24 cellular contexts compared by ENCODE assay signal in genomic region chr4:39390603-39391002, GRCh38. TPM values are rescaled to one million over a fixed set of nuclear protein-coding genes. Genes with fewer than 3 reads are reported as not detected.
"Had no signal": no experiment of that assay in that cellular context is flagged by ENCODE, and none has a peak within 500 bp of the region (broad histone marks: within the 10 kb centered on the region; RNA-seq: fewer than 3 reads in every experiment).

No MANE protein-coding gene starts in this region.

- H3K27ac Mint-ChIP-seq: endodermal cell; naive thymus-derived CD4-positive, alpha-beta T cell; nephron progenitor cell; stimulated activated memory B cell treated with anti-CD40 and anti-IgM and Interleukin-4, amounts not matched to agents 10 μg/mL and 1 μg/mL and 100 μg/mL, for 72 hours; stimulated activated naive CD8-positive, alpha-beta T cell treated with anti-CD3 and anti-CD28 coated beads, Interleukin-15, Interleukin-2, amounts not matched to agents 100 ng/mL and 50 ng/mL, for 24 hours had no signal

- FAIRE-seq: islet of Langerhans had no signal

- H3K4me3 ChIP-seq: colonic mucosa, tibial artery, upper lobe of left lung, uterus had no signal

- ATAC-seq: esophagus mucosa; naive thymus-derived CD4-positive, alpha-beta T cell; sciatic nerve; stimulated activated memory B cell treated with anti-CD40 and anti-IgM and Interleukin-4, amounts not matched to agents 10 μg/mL and 1 μg/mL and 100 μg/mL, for 72 hours had no signal

- H3K27ac ChIP-seq: colonic mucosa, tibial artery, upper lobe of left lung, uterus had no signal

- H3K9me3 Mint-ChIP-seq: endodermal cell; naive thymus-derived CD4-positive, alpha-beta T cell; nephron progenitor cell; stimulated activated memory B cell treated with anti-CD40 and anti-IgM and Interleukin-4, amounts not matched to agents 10 μg/mL and 1 μg/mL and 100 μg/mL, for 72 hours; stimulated activated naive CD8-positive, alpha-beta T cell treated with anti-CD3 and anti-CD28 coated beads, Interleukin-15, Interleukin-2, amounts not matched to agents 100 ng/mL and 50 ng/mL, for 24 hours had no signal

- H3K4me1 Mint-ChIP-seq: endodermal cell; naive thymus-derived CD4-positive, alpha-beta T cell; nephron progenitor cell; stimulated activated memory B cell treated with anti-CD40 and anti-IgM and Interleukin-4, amounts not matched to agents 10 μg/mL and 1 μg/mL and 100 μg/mL, for 72 hours had no signal

- H3K36me3 ChIP-seq: colonic mucosa, spleen, tibial artery, upper lobe of left lung, uterus had no signal

- DNase-seq: colonic mucosa; effector CD4-positive, alpha-beta T cell; endodermal cell; foreskin fibroblast; hippocampal formation; kidney glomerular epithelial cell; mammary epithelial cell; naive thymus-derived CD4-positive, alpha-beta T cell; nephron progenitor cell; posterior cingulate gyrus; spleen; stimulated activated CD4-positive, alpha-beta T cell treated with anti-CD3 and anti-CD28 coated beads, Interleukin-15, amount 100 ng/mL, for 24 hours; stimulated activated CD4-positive, alpha-beta T cell treated with anti-CD3 and anti-CD28 coated beads, Interleukin-1b, Interleukin-23, amount 100 ng/mL, for 48 hours; stimulated activated CD4-positive, alpha-beta T cell treated with anti-CD3 and anti-CD28 coated beads, Interleukin-4, amount 100 ng/mL, for 24 hours; tibial artery; upper lobe of left lung; uterus had no signal

- H3K4me1 ChIP-seq: colonic mucosa, spleen, tibial artery, upper lobe of left lung, uterus had no signal

- H3K9me3 ChIP-seq: colonic mucosa, spleen, tibial artery, upper lobe of left lung, uterus had no signal

- H3K27me3 ChIP-seq: colonic mucosa, spleen, upper lobe of left lung, uterus had no signal

- H3K4me3 Mint-ChIP-seq: endodermal cell; naive thymus-derived CD4-positive, alpha-beta T cell; nephron progenitor cell; stimulated activated memory B cell treated with anti-CD40 and anti-IgM and Interleukin-4, amounts not matched to agents 10 μg/mL and 1 μg/mL and 100 μg/mL, for 72 hours; stimulated activated naive CD8-positive, alpha-beta T cell treated with anti-CD3 and anti-CD28 coated beads, Interleukin-15, Interleukin-2, amounts not matched to agents 100 ng/mL and 50 ng/mL, for 24 hours had no signal

- H3K36me3 Mint-ChIP-seq: stimulated activated memory B cell treated with anti-CD40 and anti-IgM and Interleukin-4, amounts not matched to agents 10 μg/mL and 1 μg/mL and 100 μg/mL, for 72 hours had no signal

- H3K27me3 Mint-ChIP-seq: naive thymus-derived CD4-positive, alpha-beta T cell; stimulated activated memory B cell treated with anti-CD40 and anti-IgM and Interleukin-4, amounts not matched to agents 10 μg/mL and 1 μg/mL and 100 μg/mL, for 72 hours; stimulated activated naive CD8-positive, alpha-beta T cell treated with anti-CD3 and anti-CD28 coated beads, Interleukin-15, Interleukin-2, amounts not matched to agents 100 ng/mL and 50 ng/mL, for 24 hours had no signal

RNA-seq across cellular contexts. Expression of gene KLB, which starts 16.1 kb away (rescaled TPM):
- total RNA-seq: naive thymus-derived CD4-positive, alpha-beta T cell; osteocyte; pulmonary artery endothelial cell had no signal
- polyA plus RNA-seq: mammary epithelial cell, spleen had no signal
